Comparison of ENCODE assay signal across 14 cellular contexts in genomic region chr9:121738969-121739368, GRCh38.
A peak's percentile ranks its signal among the peaks of the same experiment; 100 is the strongest.
DNase-seq lines count a peak whose midpoint lies in the region; ATAC-seq, FAIRE-seq and TF ChIP-seq lines count a peak whose summit lies in the region.
"Had no signal": no experiment of that assay in that cellular context is flagged by ENCODE, and none has a peak within 500 bp of the region (broad histone marks: within the 10 kb centered on the region; RNA-seq: fewer than 3 reads in every experiment).

No MANE protein-coding gene starts in this region.

- H3K36me3 ChIP-seq in HepG2 (replicated peaks in 1 of 2; ENCODE audit: control insufficient read depth in 1 of 2, insufficient read depth in 2 of 2, low read length in 2 of 2) (no peaks in the 10 kb centered on the region; a peak in 2 of 5 replicates), right lobe of liver (no peaks in the 10 kb centered on the region), H1 (ENCODE audit: control insufficient read depth in 2 of 4, insufficient read depth in 4 of 4, low read length in 3 of 4) (no peaks in the 10 kb centered on the region), vagina (no peaks in the 10 kb centered on the region)

- H2BK15ac ChIP-seq in H1 (ENCODE audit: low read length) = no peak overlapping the region

- H3K23ac ChIP-seq in H1 (ENCODE audit: insufficient read length) = no peak overlapping the region

- H3K27ac Mint-ChIP-seq in nephron = peak overlapping the region; percentile 26 to 83 (median 34)
- H3K27ac Mint-ChIP-seq: activated B cell treated with CpG ODN at 0.5 μM for 24 hours had no signal

- no TSS peak for BruUV-seq in HepG2 (replicated peaks; lab: Mats Ljungman, UMichigan)

- no peak overlapping the region for H3K14ac ChIP-seq in H1 (ENCODE audit: insufficient read length)

- H3K4me3 ChIP-seq in HepG2 (replicated peaks in 1 of 3; ENCODE audit: insufficient read depth in 1 of 3, low read depth in 2 of 3, low read length in 3 of 3) (peak overlapping the region; percentile 67 to 88 (median 83)), right lobe of liver (no peak overlapping the region), H1 (ENCODE audit: extremely low read depth in 1 of 4, insufficient read depth in 2 of 4, low read depth in 3 of 4, low read length in 4 of 4) (no peak overlapping the region), vagina (no peak overlapping the region)
- H3K4me3 ChIP-seq: K562 had no signal

- H3K79me2 ChIP-seq in HepG2 (ENCODE audit: insufficient read depth, low read length) (peaks cover 60% of the 10 kb centered on the region), H1 (ENCODE audit: control insufficient read depth in 1 of 2, insufficient read depth in 2 of 2, low read length in 2 of 2) (peaks cover 0 to 26% of the 10 kb centered on the region in 2 experiments; a peak in 1 of 4 replicates)

- ATAC-seq in HepG2 (no peak), right lobe of liver (no peak), GM19023 (IDR thresholded peaks at IDR 0.05; ENCODE audit: unreplicated experiment) (no peak)
- ATAC-seq: K562, natural killer cell had no signal

- no peak overlapping the region for H2BK120ac ChIP-seq in H1 (replicated peaks; ENCODE audit: low read depth, low read length)

- H4K20me1 ChIP-seq in HepG2 (ENCODE audit: insufficient read depth, low read length) (no peaks in the 10 kb centered on the region), H1 (replicated peaks in 1 of 2; ENCODE audit: control insufficient read depth in 1 of 2, insufficient read depth in 2 of 2, low read length in 2 of 2) (peaks cover 17 to 32% of the 10 kb centered on the region in 2 experiments)

- H3K27me3 ChIP-seq in HepG2 (ENCODE audit: control insufficient read depth in 1 of 2, insufficient read depth in 2 of 2, low read length in 2 of 2) (no peaks in the 10 kb centered on the region; a peak in 1 of 5 replicates), right lobe of liver (no peaks in the 10 kb centered on the region), H1 (replicated peaks in 1 of 4; ENCODE audit: control insufficient read depth in 3 of 4, extremely low read depth in 1 of 4, insufficient read depth in 3 of 4, low read length in 3 of 4) (peaks cover 0 to 8% (median 4%) of the 10 kb centered on the region in 4 experiments; a peak in 4 of 7 replicates), vagina (no peaks in the 10 kb centered on the region)

- H2AK5ac ChIP-seq in H1 (ENCODE audit: low read depth, low read length) = no peak overlapping the region

- H3K4me1 Mint-ChIP-seq in nephron = peaks cover 72% of the 10 kb centered on the region

- no peak overlapping the region for H4K91ac ChIP-seq in H1 (replicated peaks; ENCODE audit: insufficient read length, low read length)

- H3K4me1 ChIP-seq in HepG2 (ENCODE audit: insufficient read depth, low read length) (peaks cover 71% of the 10 kb centered on the region), right lobe of liver (peaks cover 0 to 35% (median 0%) of the 10 kb centered on the region in 4 donors), H1 (replicated peaks in 1 of 4; ENCODE audit: control insufficient read depth in 3 of 4, insufficient read depth in 4 of 4, low read length in 3 of 4) (peaks cover 18 to 63% (median 45%) of the 10 kb centered on the region in 4 experiments), vagina (peaks cover 89% of the 10 kb centered on the region)

- POLR2A ChIA-PET in HepG2 (lab: Yijun Ruan, JAX) (interaction anchor here (5.0 kb wide), 1 partner anchor 11 kb away, joined by 49 read pairs; no protein-coding TSS in a partner anchor), H1 (lab: Charles Lee; ENCODE audit: partially characterized antibody) (interaction anchor here (0.7 kb wide), 1 partner anchor 18 kb away, joined by 3 read pairs; no protein-coding TSS in a partner anchor)

- no peak overlapping the region for H3K18ac ChIP-seq in H1 (ENCODE audit: extremely low read depth, low read length)

- H3K27me3 Mint-ChIP-seq in nephron (ENCODE audit: low read depth) = no peaks in the 10 kb centered on the region

- intact Hi-C loops in HepG2 (cut with micrococcal nuclease; ENCODE audit: unreplicated experiment) (loop anchor here (5.0 kb wide), 1 partner anchor 238 kb away; no protein-coding TSS in a partner anchor), right lobe of liver (cut with DNase I) (no loop called here), vagina (cut with DNase I) (no loop called here)

- TF ChIP-seq EP300 in HepG2 (IDR thresholded peaks at IDR 0.05; ENCODE audit: low read depth in 2 of 2, low read length in 2 of 2) (no peak), HepG2 (CRISPR knock-in tag; IDR thresholded peaks at IDR 0.05; ENCODE audit: borderline replicate concordance) (no peak), H1 (IDR thresholded peaks at IDR 0.05; ENCODE audit: borderline replicate concordance in 1 of 2, low read depth in 2 of 2, low read length in 2 of 2) (no peak)

- no peak overlapping the region for H4K5ac ChIP-seq in H1 (ENCODE audit: insufficient read length, low read depth, low read length)

- TF ChIP-seq POLR2A in HepG2 (IDR thresholded peaks at IDR 0.05; ENCODE audit: insufficient read depth in 1 of 2, low read depth in 2 of 2, low read length in 2 of 2) = no peak
- no peak for TF ChIP-seq POLR2A in right lobe of liver (IDR thresholded peaks at IDR 0.05)
- TF ChIP-seq POLR2A in H1 (IDR thresholded peaks at IDR 0.05; ENCODE audit: control extremely low read depth in 1 of 2, low read depth in 2 of 2, low read length in 2 of 2) = no peak
- TF ChIP-seq POLR2A in vagina (IDR thresholded peaks at IDR 0.05) = no peak

- no peak overlapping the region for H2AFZ ChIP-seq in HepG2 (ENCODE audit: low read length)
- H2AFZ ChIP-seq in H1 (ENCODE audit: low read length) = no peak overlapping the region

- H3K23me2 ChIP-seq in H1 (ENCODE audit: low read depth, low read length) = peaks cover 11% of the 10 kb centered on the region

- peak; percentile 62 for DNase-seq in HepG2 (ENCODE audit: low spot score)
- no peak for DNase-seq in right lobe of liver
- no peak for DNase-seq in H1 (ENCODE audit: low read depth in 1 of 2, low spot score in 2 of 2)
- DNase-seq in vagina (ENCODE audit: extremely low spot score in 2 of 2) = no peak
- no peak for DNase-seq in activated CD8-positive, alpha-beta memory T cell treated with anti-CD3 and anti-CD28 coated beads for 24 hours
- no peak for DNase-seq in stimulated activated CD4-positive, alpha-beta T cell treated with anti-CD3 and anti-CD28 coated beads, Interleukin-4, amount 100 ng/mL, for 1 hour
- DNase-seq: activated B cell treated with CpG ODN at 0.5 μM for 24 hours, aorta, natural killer cell, NCI-H187, NCI-H69 had no signal

- peaks cover 27% of the 10 kb centered on the region for H3K79me1 ChIP-seq in H1 (ENCODE audit: low read depth, low read length)

- H3K27ac ChIP-seq in HepG2 (ENCODE audit: extremely low read length, insufficient read depth, low read length) (peak overlapping the region; percentile 75), right lobe of liver (no peak overlapping the region), H1 (ENCODE audit: low read depth, low read length) (no peak overlapping the region), vagina (peak overlapping the region; percentile 85)

- in situ Hi-C loops in HepG2 (cut with HindIII; ENCODE audit: extremely low pct_ligation_motif_present, low pct_unique_long_range_greater_than_20kb) = loop anchor here (25.0 kb wide), 1 partner anchor 248 kb away; no protein-coding TSS in a partner anchor

- no peak for TF ChIP-seq CTCF in HepG2 (CRISPR knock-in tag; IDR thresholded peaks at IDR 0.05)
- no peak for TF ChIP-seq CTCF in right lobe of liver (IDR thresholded peaks at IDR 0.05)
- TF ChIP-seq CTCF in H1 (IDR thresholded peaks at IDR 0.05; ENCODE audit: control extremely low read depth in 1 of 3, insufficient read depth in 1 of 3, low read depth in 1 of 3, low read length in 3 of 3) = no peak
- TF ChIP-seq CTCF in nephron (IDR thresholded peaks at IDR 0.05; ENCODE audit: unreplicated experiment in 3 of 3) = no peak
- no peak for TF ChIP-seq CTCF in vagina (IDR thresholded peaks at IDR 0.05)

- no peak overlapping the region for H3K4ac ChIP-seq in H1 (replicated peaks; ENCODE audit: insufficient read length, low read depth, low read length)

- no peaks in the 10 kb centered on the region for H3K9me3 Mint-ChIP-seq in nephron
- H3K9me3 Mint-ChIP-seq: activated B cell treated with CpG ODN at 0.5 μM for 24 hours, natural killer cell had no signal

- H3K4me2 ChIP-seq in HepG2 (ENCODE audit: low read depth, low read length) (peak overlapping the region; percentile 92), H1 (ENCODE audit: insufficient read depth in 1 of 2, low read depth in 2 of 2, low read length in 2 of 2) (peak overlapping the region in 1 of 2 experiments; percentile 2; a peak in 2 of 4 replicates)

- no peak overlapping the region for H2BK20ac ChIP-seq in H1 (ENCODE audit: low read length)

- H2BK12ac ChIP-seq in H1 (ENCODE audit: low read depth, low read length) = no peak overlapping the region

- H3K9me3 ChIP-seq in HepG2 (ENCODE audit: low read length) (no peaks in the 10 kb centered on the region), right lobe of liver (no peaks in the 10 kb centered on the region), H1 (ENCODE audit: insufficient read depth in 2 of 2, low read depth in 1 of 2, low read length in 1 of 2) (no peaks in the 10 kb centered on the region), vagina (no peaks in the 10 kb centered on the region)

- H3K36me3 Mint-ChIP-seq in nephron (ENCODE audit: low read depth) = no peaks in the 10 kb centered on the region
- H3K36me3 Mint-ChIP-seq: natural killer cell had no signal

- H3K56ac ChIP-seq in H1 (replicated peaks; ENCODE audit: insufficient read length, low read depth, low read length) = no peak overlapping the region

- H3K9ac ChIP-seq in HepG2 (ENCODE audit: insufficient read depth, low read depth, low read length) = peak overlapping the region; percentile 81
- no peak overlapping the region for H3K9ac ChIP-seq in H1 (replicated peaks in 1 of 4; ENCODE audit: extremely low read depth in 1 of 4, low read depth in 3 of 4, low read length in 3 of 4)

- H2BK5ac ChIP-seq in H1 (ENCODE audit: low read depth, low read length) = 0 out of 2 replicates have a peak overlapping the region, but pooled peaks have one; percentile 7

- CTCF ChIA-PET in HepG2 (lab: Yijun Ruan, JAX; ENCODE audit: low intra/inter-chr PET ratio, low total read pairs) = no interaction called here
- CTCF ChIA-PET in H1 (lab: Charles Lee; ENCODE audit: partially characterized antibody) = interaction anchor here (0.7 to 20.3 kb wide), 7 partner anchors 9 to 186 kb away, joined by 3 to 305 read pairs (median 4); no protein-coding TSS in a partner anchor

- FAIRE-seq in HepG2 (lab: Jason Lieb, UNC) = peak; percentile 32
- no peak for FAIRE-seq in H1 (lab: Jason Lieb, UNC)
- FAIRE-seq: K562 had no signal

- H4K8ac ChIP-seq in H1 (ENCODE audit: extremely low read depth, insufficient read depth, low read length) = no peak overlapping the region

- H3K4me3 Mint-ChIP-seq in nephron = peak overlapping the region in 1 of 3 experiments; percentile 5
- H3K4me3 Mint-ChIP-seq: activated B cell treated with CpG ODN at 0.5 μM for 24 hours, natural killer cell had no signal

- no peak for TF ChIP-seq RAD21 in HepG2 (CRISPR knock-in tag; IDR thresholded peaks at IDR 0.05)
- TF ChIP-seq RAD21 in H1 (IDR thresholded peaks at IDR 0.05 in 1 of 2, conservative IDR thresholded peaks at IDR 0.05 in 1 of 2; ENCODE audit: low read depth in 2 of 2, low read length in 2 of 2) = no peak

- WGBS in HepG2 (ENCODE audit: low lambda C conversion rate) = 0% methylated on average over 1 of the region's 1 CpG
- 33% methylated on average over 1 of the region's 1 CpG for WGBS in right lobe of liver (ENCODE audit: insufficient coverage, low coverage, low lambda C conversion rate, missing lambda C conversion rate)
- 67% methylated on average over 1 of the region's 1 CpG; no CpG with 5 or more reads in 1 of the 2 experiments for whole genome bisulfite sequencing in H1 (ENCODE audit: extremely low coverage in 1 of 2, insufficient coverage in 1 of 2, insufficient read length in 1 of 2, insufficient replicate concordance in 2 of 2, low coverage in 1 of 2, low lambda C conversion rate in 2 of 2, missing lambda C conversion rate in 1 of 2), 2 experiments

Comparison
In these comparisons a context has a peak if more than half of its experiments do, and no peak if none do; other contexts are left out.
1. H3K27ac ChIP-seq: peak in HepG2 (single experiment) and vagina (single experiment); none in right lobe of liver (0 of 3) and H1 (single experiment).
2. H3K4me3 ChIP-seq: peak in HepG2 (3 of 3); none in right lobe of liver (0 of 3), H1 (0 of 4) and vagina (0 of 2).
3. Of the 41 proteins assayed by ChIP-seq in both HepG2 and H1: peak only in HepG2: ASH2L; only in H1: none; in both: none; in neither: 39; mixed calls (peak in some experiments, not most) for 1.